ENCODE assay signal across 23 cellular contexts in the genomic region with DNA sequence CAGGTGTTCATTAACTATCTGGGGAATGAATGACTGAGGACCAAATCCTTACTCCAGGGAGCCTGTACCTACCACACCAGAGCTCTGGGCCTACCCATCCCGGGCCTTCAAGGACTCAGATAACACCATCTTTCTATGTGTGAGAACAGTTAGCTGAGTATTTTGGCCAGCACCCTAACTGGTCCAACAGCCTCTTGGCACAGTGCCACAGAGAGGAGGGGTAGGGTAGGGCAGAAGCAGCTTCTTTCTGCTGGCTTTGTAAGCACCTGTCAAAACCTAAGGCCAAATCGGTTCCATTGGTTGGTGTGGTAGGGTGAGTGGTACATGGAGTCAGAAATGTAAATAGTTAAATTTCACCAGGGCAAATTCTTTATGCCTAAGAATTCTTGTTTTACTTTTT. TPM values are rescaled to one million over a fixed set of nuclear protein-coding genes. Genes with fewer than 3 reads are reported as not detected.
"Had no signal": no experiment of that assay in that cellular context is flagged by ENCODE, and none has a peak within 500 bp of the region (broad histone marks: within the 10 kb centered on the region; RNA-seq: fewer than 3 reads in every experiment).

No MANE protein-coding gene starts in this region.

- H3K4me1 Mint-ChIP-seq: activated CD4-positive, alpha-beta T cell treated with anti-CD3 and anti-CD28 coated beads, Interleukin-2, amount 10 ng/mL, durations not matched to agents 7 days and 5 days; brain; central memory CD8-positive, alpha-beta T cell had no signal

- H3K4me3 Mint-ChIP-seq: activated CD4-positive, alpha-beta memory T cell treated with anti-CD3 and anti-CD28 coated beads for 36 hours; activated CD4-positive, alpha-beta T cell treated with anti-CD3 and anti-CD28 coated beads, Interleukin-2, amount 10 ng/mL, durations not matched to agents 7 days and 5 days; activated naive CD4-positive, alpha-beta T cell treated with anti-CD3 and anti-CD28 coated beads for 36 hours; activated naive CD8-positive, alpha-beta T cell; activated T-cell treated with anti-CD3 and anti-CD28 coated beads, Interleukin-2, amount 50 U/mL, for 4 hours; brain; central memory CD8-positive, alpha-beta T cell had no signal

- H3K27ac Mint-ChIP-seq: activated CD4-positive, alpha-beta memory T cell treated with anti-CD3 and anti-CD28 coated beads for 36 hours; activated CD4-positive, alpha-beta T cell treated with anti-CD3 and anti-CD28 coated beads, Interleukin-2, amount 10 ng/mL, durations not matched to agents 7 days and 5 days; activated naive CD4-positive, alpha-beta T cell treated with anti-CD3 and anti-CD28 coated beads for 36 hours; activated naive CD8-positive, alpha-beta T cell; brain had no signal

- H3K9me3 Mint-ChIP-seq: activated CD4-positive, alpha-beta memory T cell treated with anti-CD3 and anti-CD28 coated beads for 36 hours; activated CD4-positive, alpha-beta T cell treated with anti-CD3 and anti-CD28 coated beads, Interleukin-2, amount 10 ng/mL, durations not matched to agents 7 days and 5 days; activated naive CD4-positive, alpha-beta T cell treated with anti-CD3 and anti-CD28 coated beads for 36 hours; activated T-cell treated with anti-CD3 and anti-CD28 coated beads, Interleukin-2, amount 50 U/mL, for 4 hours; brain; central memory CD8-positive, alpha-beta T cell had no signal

- DNase-seq: activated CD4-positive, alpha-beta memory T cell treated with anti-CD3 and anti-CD28 coated beads for 36 hours; activated CD4-positive, alpha-beta T cell treated with anti-CD3 and anti-CD28 coated beads, Interleukin-2, amount 10 ng/mL, durations not matched to agents 7 days and 5 days; activated CD4-positive, CD25-positive, alpha-beta regulatory T cell; activated CD8-positive, alpha-beta memory T cell treated with anti-CD3 and anti-CD28 coated beads for 24 hours; activated effector memory CD4-positive, alpha-beta T cell treated with anti-CD3 and anti-CD28 coated beads, Interleukin-2, amount 50 U/mL, for 16 hours; activated naive CD4-positive, alpha-beta T cell treated with anti-CD3 and anti-CD28 coated beads for 36 hours; activated T-cell treated with anti-CD3 and anti-CD28 coated beads, Interleukin-2, amount 50 U/mL, for 4 hours; amygdala; NCI-H1105; NCI-H1436 treated with DMSO at 0.1 percent for 48 hours; NCI-H187; NCI-H2171 treated with DMSO at 0.1 percent for 48 hours; NCI-H226; NCI-H510A; NCI-H526 treated with DMSO at 0.1 percent for 48 hours; Right ventricle myocardium superior; SK-N-SH; T-helper 1 cell had no signal

- H3K36me3 Mint-ChIP-seq: activated CD4-positive, alpha-beta memory T cell treated with anti-CD3 and anti-CD28 coated beads for 36 hours had no signal

- ATAC-seq: activated T-cell treated with anti-CD3 and anti-CD28 coated beads, Interleukin-2, amount 50 U/mL, for 4 hours; Panc1 had no signal

- H3K27me3 Mint-ChIP-seq: activated CD4-positive, alpha-beta memory T cell treated with anti-CD3 and anti-CD28 coated beads for 36 hours; activated CD4-positive, alpha-beta T cell treated with anti-CD3 and anti-CD28 coated beads, Interleukin-2, amount 10 ng/mL, durations not matched to agents 7 days and 5 days; activated naive CD8-positive, alpha-beta T cell; central memory CD8-positive, alpha-beta T cell had no signal

RNA-seq across cellular contexts. Expression of a gene that starts 26.7 kb away (rescaled TPM):
- total RNA-seq: activated naive CD4-positive, alpha-beta T cell treated with anti-CD3 and anti-CD28 coated beads for 36 hours; MCF 10A; Right ventricle myocardium superior had no signal
